8 cellular contexts compared by ENCODE assay signal in genomic region chr20:62382306-62383198, GRCh38. TPM values are rescaled to one million over a fixed set of nuclear protein-coding genes. Genes with fewer than 3 reads are reported as not detected.
DNase-seq lines count a peak whose midpoint lies in the region; ATAC-seq and TF ChIP-seq lines count a peak whose summit lies in the region.

No MANE protein-coding gene starts in this region.

- no peak overlapping the region for H3K27ac ChIP-seq in CD8-positive, alpha-beta T cell (ENCODE audit: low read depth, low read length)
- peak overlapping the region; percentile 59 for H3K27ac ChIP-seq in osteoblast (ENCODE audit: low read depth, low read length)
- peak overlapping the region in 1 of 2 donors; percentile 44 for H3K27ac ChIP-seq in tibial artery

- H3K27me3 Mint-ChIP-seq in CD8-positive, alpha-beta T cell (ENCODE audit: low read depth), result no peaks in the 10 kb centered on the region
- no peaks in the 10 kb centered on the region for H3K27me3 Mint-ChIP-seq in activated T-cell treated with anti-CD3 and anti-CD28 coated beads, Interleukin-2, amount 50 U/mL, for 72 hours (ENCODE audit: low read depth)

- no peak overlapping the region for H3K4me3 Mint-ChIP-seq in CD8-positive, alpha-beta T cell
- H3K4me3 Mint-ChIP-seq in activated T-cell treated with anti-CD3 and anti-CD28 coated beads, Interleukin-2, amount 50 U/mL, for 72 hours, result no peak overlapping the region

- peaks cover 16% of the 10 kb centered on the region for H3K36me3 Mint-ChIP-seq in CD8-positive, alpha-beta T cell
- peaks cover 7 to 17% of the 10 kb centered on the region in 2 donors for H3K36me3 Mint-ChIP-seq in activated T-cell treated with anti-CD3 and anti-CD28 coated beads, Interleukin-2, amount 50 U/mL, for 72 hours (ENCODE audit: insufficient read depth in 2 of 2)

- TF ChIP-seq CTCF in CD8-positive, alpha-beta T cell (IDR thresholded peaks at IDR 0.05), result peak; percentile 91
- TF ChIP-seq CTCF in GM20000 (IDR thresholded peaks at IDR 0.05; ENCODE audit: extremely low read depth, missing control alignments) (peak; percentile 94), LNCaP clone FGC (IDR thresholded peaks at IDR 0.05; ENCODE audit: control insufficient read depth, extremely low read depth, insufficient read depth) (peak; percentile 99), osteoblast (IDR thresholded peaks at IDR 0.05; ENCODE audit: extremely low read depth, low read depth, low read length) (peak; percentile 91), tibial artery (IDR thresholded peaks at IDR 0.05) (peak; percentile 92 to 94)

- H3K79me2 ChIP-seq in osteoblast (ENCODE audit: insufficient read depth, low read length), result peaks cover 40% of the 10 kb centered on the region

- intact Hi-C loops in CD8-positive, alpha-beta T cell (cut with DNase I, micrococcal nuclease), result loop anchor here (1.0 to 10.0 kb wide), 5 partner anchors 80 to 832 kb away; partner anchors contain the start of genes ADRM1 (in 2 of the 2), GID8 (in 1 of the 2), MTG2 (in 1 of the 2) and YTHDF1 (in 1 of the 2)
- intact Hi-C loops in tibial artery (cut with DNase I; ENCODE audit: low total_unique reads), result no loop called here

- H2AFZ ChIP-seq in osteoblast (ENCODE audit: low read length), result no peak overlapping the region

- no peaks in the 10 kb centered on the region for H3K27me3 ChIP-seq in CD8-positive, alpha-beta T cell (ENCODE audit: insufficient read depth, low read length)
- H3K27me3 ChIP-seq in osteoblast (ENCODE audit: insufficient read depth, low read length), result no peaks in the 10 kb centered on the region
- no peaks in the 10 kb centered on the region for H3K27me3 ChIP-seq in tibial artery

- no peak overlapping the region for H3K4me3 ChIP-seq in CD8-positive, alpha-beta T cell (ENCODE audit: low read depth, low read length)
- H3K4me3 ChIP-seq in LNCaP clone FGC (ENCODE audit: low read depth, low read length), result no peak overlapping the region
- H3K4me3 ChIP-seq in osteoblast (ENCODE audit: insufficient read depth, low read length), result no peak overlapping the region
- H3K4me3 ChIP-seq in tibial artery, result no peak overlapping the region

- peaks cover 6% of the 10 kb centered on the region for H4K20me1 ChIP-seq in osteoblast (ENCODE audit: insufficient read depth, low read length)

- H3K4me2 ChIP-seq in osteoblast (ENCODE audit: insufficient read depth, low read length), result no peak overlapping the region

- CTCF ChIA-PET in CD8-positive, alpha-beta T cell (lab: Charles Lee), result interaction anchor here (0.5 to 1.5 kb wide), 14 partner anchors 10 to 372 kb away, joined by 3 to 8 read pairs (median 3); partner anchors contain the start of gene LAMA5

- H3K9me3 ChIP-seq in CD8-positive, alpha-beta T cell (ENCODE audit: low read length), result no peaks in the 10 kb centered on the region
- H3K9me3 ChIP-seq in osteoblast (ENCODE audit: low read depth, low read length) (no peaks in the 10 kb centered on the region), tibial artery (no peaks in the 10 kb centered on the region)

- peak; percentile 70 for ATAC-seq in CD8-positive, alpha-beta T cell
- peak; percentile 68 to 73 for ATAC-seq in activated T-cell treated with anti-CD3 and anti-CD28 coated beads, Interleukin-2, amount 50 U/mL, for 72 hours (replicated peaks in 1 of 2)

- peaks cover 22% of the 10 kb centered on the region for H3K4me1 ChIP-seq in CD8-positive, alpha-beta T cell (ENCODE audit: insufficient read depth, low read length)
- H3K4me1 ChIP-seq in osteoblast (ENCODE audit: insufficient read depth, low read length) (peaks cover 22% of the 10 kb centered on the region), tibial artery (peaks cover 0 to 52% (median 42%) of the 10 kb centered on the region in 4 donors)

- peaks cover 4% of the 10 kb centered on the region for H3K9me3 Mint-ChIP-seq in CD8-positive, alpha-beta T cell
- peaks cover 4 to 5% of the 10 kb centered on the region in 2 donors for H3K9me3 Mint-ChIP-seq in activated T-cell treated with anti-CD3 and anti-CD28 coated beads, Interleukin-2, amount 50 U/mL, for 72 hours

- peak overlapping the region; percentile 46 for H3K27ac Mint-ChIP-seq in CD8-positive, alpha-beta T cell
- peak overlapping the region; percentile 50 for H3K27ac Mint-ChIP-seq in activated T-cell treated with anti-CD3 and anti-CD28 coated beads, Interleukin-2, amount 50 U/mL, for 72 hours

- POLR2A ChIA-PET in CD8-positive, alpha-beta T cell (lab: Charles Lee), result no interaction called here

- H3K36me3 ChIP-seq in CD8-positive, alpha-beta T cell (ENCODE audit: insufficient read depth, low read length), result no peaks in the 10 kb centered on the region
- peaks cover 10% of the 10 kb centered on the region for H3K36me3 ChIP-seq in osteoblast (ENCODE audit: insufficient read depth, low read length)
- H3K36me3 ChIP-seq in tibial artery, result no peaks in the 10 kb centered on the region

- peaks cover 29% of the 10 kb centered on the region for H3K4me1 Mint-ChIP-seq in CD8-positive, alpha-beta T cell (ENCODE audit: low read depth)
- peaks cover 28% of the 10 kb centered on the region for H3K4me1 Mint-ChIP-seq in activated T-cell treated with anti-CD3 and anti-CD28 coated beads, Interleukin-2, amount 50 U/mL, for 72 hours (ENCODE audit: low read depth)

- peak; percentile 51 to 80 (median 73) for DNase-seq in CD8-positive, alpha-beta T cell
- peak; percentile 88 for DNase-seq in GM20000 (ENCODE audit: low spot score)
- DNase-seq in LNCaP clone FGC (ENCODE audit: low read depth), result no peak
- peak; percentile 87 for DNase-seq in RPMI8226
- DNase-seq in activated T-cell treated with anti-CD3 and anti-CD28 coated beads, Interleukin-2, amount 50 U/mL, for 72 hours, result peak; percentile 82 to 83
- DNase-seq in fibroblast of peridontal ligament (ENCODE audit: extremely low read depth), result peak; percentile 60
- peak; percentile 99 for DNase-seq in osteoblast (ENCODE audit: insufficient read length, low spot score, missing footprints)
- peak; percentile 71 to 83 for DNase-seq in tibial artery

RNA-seq across cellular contexts. Expression of gene RPS21, which starts 4.4 kb away (rescaled TPM):
- total RNA-seq in CD8-positive, alpha-beta T cell, result 1,000 to 10,000 TPM; 3,441 to 3,445 TPM
- total RNA-seq in activated T-cell treated with anti-CD3 and anti-CD28 coated beads, Interleukin-2, amount 50 U/mL, for 72 hours, result 1,000 to 10,000 TPM; 2,573 to 2,599 TPM
- total RNA-seq in osteoblast, result 460 and 508 TPM in 2 replicates

RNA-seq across cellular contexts. Expression of gene LAMA5, which starts 15.4 kb away (rescaled TPM):
- total RNA-seq in CD8-positive, alpha-beta T cell, result 1 to 10 TPM in 1 of 2 experiments, under 1 TPM in 1; 0.28 to 1.1 TPM
- under 1 TPM; 0.86 to 0.99 TPM for total RNA-seq in activated T-cell treated with anti-CD3 and anti-CD28 coated beads, Interleukin-2, amount 50 U/mL, for 72 hours
- 0.88 and 2.2 TPM in 2 replicates for total RNA-seq in osteoblast

RNA-seq across cellular contexts. Expression of gene CABLES2, which starts 24.5 kb away (rescaled TPM):
- total RNA-seq in CD8-positive, alpha-beta T cell, result 1 to 10 TPM; 4.5 to 5.1 TPM
- total RNA-seq in activated T-cell treated with anti-CD3 and anti-CD28 coated beads, Interleukin-2, amount 50 U/mL, for 72 hours, result 1 to 10 TPM; 7.1 to 8.3 TPM
- total RNA-seq in osteoblast, result 1.8 TPM in 2 replicates

RNA-seq across cellular contexts. Expression of gene RBBP8NL, which starts 44.8 kb away (rescaled TPM):
- total RNA-seq in CD8-positive, alpha-beta T cell, result not detected
- not detected for total RNA-seq in activated T-cell treated with anti-CD3 and anti-CD28 coated beads, Interleukin-2, amount 50 U/mL, for 72 hours
- total RNA-seq in osteoblast, result not detected in 2 replicates
